Comparison of ENCODE assay signal across 13 cellular contexts in genomic region chr14:77306406-77307098, GRCh38. TPM values are rescaled to one million over a fixed set of nuclear protein-coding genes. Genes with fewer than 3 reads are reported as not detected.
A peak's percentile ranks its signal among the peaks of the same experiment; 100 is the strongest.
DNase-seq lines count a peak whose midpoint lies in the region; ATAC-seq, FAIRE-seq and TF ChIP-seq lines count a peak whose summit lies in the region.
"Had no signal": no experiment of that assay in that cellular context is flagged by ENCODE, and none has a peak within 500 bp of the region (broad histone marks: within the 10 kb centered on the region; RNA-seq: fewer than 3 reads in every experiment).

No MANE protein-coding gene starts in this region.

- TF ChIP-seq CTCF in AG10803 (conservative IDR thresholded peaks at IDR 0.05; ENCODE audit: low read length) (no peak), foreskin fibroblast (IDR thresholded peaks at IDR 0.05; ENCODE audit: low read depth, low read length) (no peak), GM10266 (IDR thresholded peaks at IDR 0.05; ENCODE audit: control insufficient read depth, insufficient read depth, low read depth, missing control alignments) (no peak)

- H3K4me3 ChIP-seq in AG10803 (ENCODE audit: low read length) (no peak overlapping the region), SJSA1 (no peak overlapping the region), foreskin fibroblast (ENCODE audit: low read depth in 1 of 2, low read length in 2 of 2) (no peak overlapping the region)
- H3K4me3 ChIP-seq: right atrium auricular region had no signal

- H3K27ac ChIP-seq in SJSA1, result peak overlapping the region; percentile 28; the same call in 1 of the 2 replicates

- ATAC-seq in GM21360 (IDR thresholded peaks at IDR 0.05; ENCODE audit: unreplicated experiment), result no peak

- H3K27me3 ChIP-seq in SJSA1 (replicated peaks), result no peaks in the 10 kb centered on the region
- H3K27me3 ChIP-seq: right atrium auricular region had no signal

- peaks cover 41% of the 10 kb centered on the region for H3K4me1 ChIP-seq in SJSA1 (replicated peaks)

- FAIRE-seq in H54 (lab: Jason Lieb, UNC), result no peak
- FAIRE-seq: endometrium, keratinocyte had no signal

- no peaks in the 10 kb centered on the region; the same call in 1 of the 2 replicates for H3K36me3 ChIP-seq in SJSA1

- no peak for TF ChIP-seq POLR2A in H54 (IDR thresholded peaks at IDR 0.05; ENCODE audit: low read depth, low read length)

- DNase-seq in AG10803 (ENCODE audit: low read depth), result peak; percentile 68
- DNase-seq in SJSA1 (ENCODE audit: low read depth in 1 of 2, low spot score in 2 of 2), result no peak
- peak; percentile 18 to 58 for DNase-seq in foreskin fibroblast
- peak; percentile 50 for DNase-seq in occipital lobe (lab: John Stamatoyannopoulos, UW)
- no peak for DNase-seq in H54 (ENCODE audit: insufficient read length, low spot score)
- DNase-seq in GM10266 (ENCODE audit: extremely low spot score), result no peak
- no peak for DNase-seq in NCI-H774 (lab: John Stamatoyannopoulos, UW)

- no peaks in the 10 kb centered on the region for H3K9me3 ChIP-seq in SJSA1 (replicated peaks)
- H3K9me3 ChIP-seq: right atrium auricular region had no signal

RNA-seq across cellular contexts. Expression of gene POMT2, which starts 14.1 kb away (rescaled TPM):
- total RNA-seq in SJSA1 (2014; rRNA removed; shearing (Covaris generic)), result 7.1 and 7.7 TPM in 2 replicates
- 11.5 TPM for total RNA-seq in occipital lobe

RNA-seq across cellular contexts. Expression of gene GSTZ1, which starts 14.3 kb away (rescaled TPM):
- total RNA-seq in SJSA1 (2014; rRNA removed; shearing (Covaris generic)), result 11.1 and 18.6 TPM in 2 replicates
- 6.7 TPM for total RNA-seq in occipital lobe

RNA-seq across cellular contexts. Expression of gene NGB, which starts 35.5 kb away (rescaled TPM):
- total RNA-seq in SJSA1 (2014; rRNA removed; shearing (Covaris generic)), result not detected in 2 replicates
- 4.1 TPM for total RNA-seq in occipital lobe
- total RNA-seq: activated T-helper 2 cell treated with anti-CD3 and anti-CD28 coated beads, Interferon-gamma antibody, Interleukin-2, Interleukin-4, amounts not matched to agents 10 μg/mL and 5 μg/mL and 100 μg/mL, durations not matched to agents 14 hours and 24 hours and 36 hours; B cell; right atrium auricular region had no signal

Comparison
In these comparisons a context has a peak if more than half of its experiments do, and no peak if none do; other contexts are left out.
1. DNase-seq: peak in AG10803 (single experiment), foreskin fibroblast (2 of 2) and occipital lobe (single experiment); none in SJSA1 (0 of 2), H54 (single experiment), GM10266 (single experiment) and NCI-H774 (single experiment).